31 cellular contexts compared by ENCODE assay signal in genomic region chr12:131051155-131051473, GRCh38.
"Had no signal": no experiment of that assay in that cellular context is flagged by ENCODE, and none has a peak within 500 bp of the region (broad histone marks: within the 10 kb centered on the region; RNA-seq: fewer than 3 reads in every experiment).

No MANE protein-coding gene starts in this region.

- H3K4me1 ChIP-seq: lower lobe of right lung, neural progenitor cell, parathyroid adenoma, right lobe of liver, thyroid gland, transverse colon had no signal

- H3K9me3 ChIP-seq: left lung, lower lobe of right lung, neutrophil, psoas muscle, right lobe of liver, testis, thyroid gland, transverse colon, upper lobe of left lung had no signal

- H3K36me3 ChIP-seq: left lung, lower lobe of right lung, neural progenitor cell, neutrophil, right lobe of liver, thyroid gland, transverse colon, upper lobe of left lung had no signal

- FAIRE-seq: islet of Langerhans, kidney, urothelium cell line had no signal

- H3K79me2 ChIP-seq: parathyroid adenoma had no signal

- H3K27ac ChIP-seq: left lung, lower lobe of right lung, neural progenitor cell, neutrophil, right lobe of liver, testis, transverse colon had no signal

- H3K4me3 ChIP-seq: left lung, lower lobe of right lung, neural progenitor cell, psoas muscle, right lobe of liver, smooth muscle cell, testis, thyroid gland, transverse colon, upper lobe of left lung had no signal

- H2AFZ ChIP-seq: neural progenitor cell, parathyroid adenoma had no signal

- H3K9ac ChIP-seq: neural progenitor cell, parathyroid adenoma had no signal

- H3K27me3 ChIP-seq: left lung, neural progenitor cell, right lobe of liver, testis, thyroid gland, transverse colon, upper lobe of left lung had no signal

- H3K4me2 ChIP-seq: neural progenitor cell, smooth muscle cell had no signal

- ATAC-seq: left colon; left lung; lower lobe of right lung; natural killer cell; psoas muscle; right lobe of liver; stimulated activated memory B cell treated with anti-CD40 and anti-IgM and Interleukin-4, amounts not matched to agents 10 μg/mL and 1 μg/mL and 100 μg/mL, for 72 hours; stimulated activated naive CD8-positive, alpha-beta T cell treated with anti-CD3 and anti-CD28 coated beads, Interleukin-15, amount 100 ng/mL, for 72 hours had no signal

- DNase-seq: hypothalamus; immature natural killer cell; mammary epithelial cell; mesenchymal stem cell; naive B cell; natural killer cell; nephron progenitor cell; occipital lobe; stimulated activated CD4-positive, alpha-beta T cell treated with anti-CD3 and anti-CD28 coated beads, Interleukin-1b, Interleukin-23, amount 100 ng/mL, for 48 hours; stimulated activated CD4-positive, alpha-beta T cell treated with anti-CD3 and anti-CD28 coated beads, Interleukin-2, amount 100 ng/mL, for 48 hours; stimulated activated CD4-positive, alpha-beta T cell treated with anti-CD3 and anti-CD28 coated beads, Interleukin-4, amount 100 ng/mL, for 4 hours; stimulated activated CD8-positive, alpha-beta memory T cell treated with anti-CD3 and anti-CD28 coated beads, Interleukin-4, amount 100 ng/mL, for 48 hours; stimulated activated naive CD4-positive, alpha-beta T cell treated with Interleukin-2 at 50 U/mL for 16 hours; stimulated activated naive CD8-positive, alpha-beta T cell treated with anti-CD3 and anti-CD28 coated beads, Interleukin-15, amount 100 ng/mL, for 72 hours; testis; thyroid gland; transverse colon had no signal
